21 cellular contexts compared by ENCODE assay signal in the genomic region with DNA sequence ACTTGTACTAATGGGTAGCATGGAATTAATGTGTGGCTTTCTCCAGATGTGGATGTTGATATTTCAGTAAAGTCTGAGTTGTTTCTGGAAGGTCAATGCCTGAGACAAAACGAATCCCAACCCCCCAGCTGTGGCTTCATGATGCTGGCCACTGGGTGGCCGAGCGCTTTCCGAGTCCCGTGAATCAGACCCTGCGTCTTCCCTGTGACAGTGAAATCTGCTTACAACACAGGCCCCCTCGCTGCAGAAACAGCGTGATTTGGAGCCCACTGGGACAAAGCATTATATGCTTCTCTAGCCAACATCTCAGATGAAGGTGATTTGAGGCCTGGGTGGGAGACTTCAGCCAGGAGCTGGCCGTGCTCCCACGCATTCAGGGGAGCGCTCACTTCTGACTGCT.
DNase-seq lines count a peak whose midpoint lies in the region; ATAC-seq, FAIRE-seq and TF ChIP-seq lines count a peak whose summit lies in the region.
"Had no signal": no experiment of that assay in that cellular context is flagged by ENCODE, and none has a peak within 500 bp of the region (broad histone marks: within the 10 kb centered on the region; RNA-seq: fewer than 3 reads in every experiment).

No MANE protein-coding gene starts in this region.

- TF ChIP-seq POLR2A in HepG2 (IDR thresholded peaks at IDR 0.05; ENCODE audit: insufficient read depth in 1 of 2, low read depth in 2 of 2, low read length in 2 of 2), result no peak

- no peaks in the 10 kb centered on the region for H3K4me1 ChIP-seq in Loucy (ENCODE audit: insufficient read depth, low read length, poor library complexity, severe bottlenecking)
- H3K4me1 ChIP-seq in HepG2 (ENCODE audit: insufficient read depth, low read length), result no peaks in the 10 kb centered on the region
- H3K4me1 ChIP-seq in OCI-LY7 (ENCODE audit: insufficient read depth, low read length, poor library complexity, severe bottlenecking), result no peaks in the 10 kb centered on the region
- H3K4me1 ChIP-seq: esophagus muscularis mucosa, prostate gland had no signal

- DNase-seq in caudate nucleus (lab: John Stamatoyannopoulos, UW) (peak in 19 of 61 donors; percentile 14 to 54 (median 28)), HepG2 (ENCODE audit: low spot score) (no peak), type B pancreatic cell (ENCODE audit: extremely low spot score, unreplicated experiment) (no peak), OCI-LY7 (ENCODE audit: low spot score) (no peak)
- no peak for DNase-seq in activated CD4-positive, CD25-positive, alpha-beta regulatory T cell treated with anti-CD3 and anti-CD28 coated beads, Interleukin-2, amount 50 U/mL, for 72 hours
- DNase-seq: activated CD8-positive, alpha-beta T cell treated with anti-CD3 and anti-CD28 coated beads, Interleukin-2, amount 10 ng/mL, durations not matched to agents 7 days and 5 days; activated naive CD8-positive, alpha-beta T cell treated with anti-CD3 and anti-CD28 coated beads, Interleukin-2, amount 10 ng/mL, durations not matched to agents 7 days and 5 days; naive thymus-derived CD8-positive, alpha-beta T cell; NCI-H1694 treated with DMSO at 0.1 percent for 48 hours; NCI-H226; small intestine; stimulated activated CD8-positive, alpha-beta memory T cell treated with anti-CD3 and anti-CD28 coated beads, Interleukin-4, amount 100 ng/mL, for 48 hours; SW 1271 had no signal

- H3K27ac ChIP-seq in caudate nucleus (ENCODE audit: low read depth, low read length) (peak overlapping the region; percentile 31), HepG2 (ENCODE audit: extremely low read length, insufficient read depth, low read length) (no peak overlapping the region), OCI-LY7 (ENCODE audit: low read depth, low read length, poor library complexity, severe bottlenecking) (no peak overlapping the region)
- H3K27ac ChIP-seq: esophagus muscularis mucosa, prostate gland had no signal

- H3K4me1 Mint-ChIP-seq in type B pancreatic cell (ENCODE audit: unreplicated experiment), result peaks cover 7% of the 10 kb centered on the region
- H3K4me1 Mint-ChIP-seq: activated naive CD8-positive, alpha-beta T cell treated with anti-CD3 and anti-CD28 coated beads, Interleukin-2, amount 10 ng/mL, durations not matched to agents 7 days and 5 days; B cell had no signal

- no peak overlapping the region for H3K27ac Mint-ChIP-seq in type B pancreatic cell
- H3K27ac Mint-ChIP-seq: activated CD8-positive, alpha-beta T cell treated with anti-CD3 and anti-CD28 coated beads, Interleukin-2, amount 10 ng/mL, durations not matched to agents 7 days and 5 days; activated naive CD8-positive, alpha-beta T cell treated with anti-CD3 and anti-CD28 coated beads, Interleukin-2, amount 10 ng/mL, durations not matched to agents 7 days and 5 days; B cell had no signal

- H3K9ac ChIP-seq in Loucy (ENCODE audit: low read depth, low read length, poor library complexity, severe bottlenecking) (no peak overlapping the region), HepG2 (ENCODE audit: insufficient read depth, low read depth, low read length) (no peak overlapping the region)

- TF ChIP-seq EP300 in HepG2 (IDR thresholded peaks at IDR 0.05; ENCODE audit: low read depth in 2 of 2, low read length in 2 of 2) (no peak), HepG2 (CRISPR knock-in tag; IDR thresholded peaks at IDR 0.05; ENCODE audit: borderline replicate concordance) (no peak)

- 6% methylated on average over 7 of the region's 11 CpGs for WGBS in HepG2 (ENCODE audit: low lambda C conversion rate)

- no peaks in the 10 kb centered on the region for H3K27me3 ChIP-seq in Loucy (ENCODE audit: insufficient read depth, low read length, poor library complexity, severe bottlenecking)
- H3K27me3 ChIP-seq in HepG2 (ENCODE audit: control insufficient read depth in 1 of 2, insufficient read depth in 2 of 2, low read length in 2 of 2), result peaks cover 16 to 86% of the 10 kb centered on the region in 2 experiments

- peaks cover 11% of the 10 kb centered on the region for H3K27me3 Mint-ChIP-seq in type B pancreatic cell

- ATAC-seq in HepG2 (peak; percentile 69), GM19328 (IDR thresholded peaks at IDR 0.05; ENCODE audit: unreplicated experiment) (no peak)
- ATAC-seq: activated CD8-positive, alpha-beta T cell treated with anti-CD3 and anti-CD28 coated beads, Interleukin-2, amount 10 ng/mL, durations not matched to agents 7 days and 5 days; naive thymus-derived CD8-positive, alpha-beta T cell had no signal

- no peaks in the 10 kb centered on the region for H3F3A ChIP-seq in Loucy (ENCODE audit: low read depth)

- no peaks in the 10 kb centered on the region for H3K36me3 ChIP-seq in Loucy (ENCODE audit: insufficient read depth, low read length)
- H3K36me3 ChIP-seq in HepG2 (replicated peaks in 1 of 2; ENCODE audit: control insufficient read depth in 1 of 2, insufficient read depth in 2 of 2, low read length in 2 of 2), result no peaks in the 10 kb centered on the region
- no peaks in the 10 kb centered on the region for H3K36me3 ChIP-seq in OCI-LY7 (ENCODE audit: insufficient read depth, low read length)
- H3K36me3 ChIP-seq: esophagus muscularis mucosa, prostate gland had no signal

- no peak for TF ChIP-seq RAD21 in HepG2 (CRISPR knock-in tag; IDR thresholded peaks at IDR 0.05)

- no peaks in the 10 kb centered on the region for H3K36me3 Mint-ChIP-seq in type B pancreatic cell
- H3K36me3 Mint-ChIP-seq: activated naive CD8-positive, alpha-beta T cell treated with anti-CD3 and anti-CD28 coated beads, Interleukin-2, amount 10 ng/mL, durations not matched to agents 7 days and 5 days; naive thymus-derived CD8-positive, alpha-beta T cell had no signal

- H4K20me1 ChIP-seq in Loucy (ENCODE audit: insufficient read depth, low read length, poor library complexity, severe bottlenecking), result no peaks in the 10 kb centered on the region
- no peaks in the 10 kb centered on the region for H4K20me1 ChIP-seq in HepG2 (ENCODE audit: insufficient read depth, low read length)
- no peaks in the 10 kb centered on the region for H4K20me1 ChIP-seq in OCI-LY7 (ENCODE audit: insufficient read depth, low read length)

- no peak overlapping the region for H3K4me3 Mint-ChIP-seq in type B pancreatic cell
- H3K4me3 Mint-ChIP-seq: activated CD8-positive, alpha-beta T cell treated with anti-CD3 and anti-CD28 coated beads, Interleukin-2, amount 10 ng/mL, durations not matched to agents 7 days and 5 days; activated naive CD8-positive, alpha-beta T cell treated with anti-CD3 and anti-CD28 coated beads, Interleukin-2, amount 10 ng/mL, durations not matched to agents 7 days and 5 days; B cell had no signal

- H3K79me2 ChIP-seq in Loucy (ENCODE audit: insufficient read depth, low read length) (no peaks in the 10 kb centered on the region), HepG2 (ENCODE audit: insufficient read depth, low read length) (no peaks in the 10 kb centered on the region), OCI-LY7 (ENCODE audit: insufficient read depth, low read depth, low read length) (no peaks in the 10 kb centered on the region)

- in situ Hi-C loops in HepG2 (cut with HindIII; ENCODE audit: extremely low pct_ligation_motif_present, low pct_unique_long_range_greater_than_20kb), result no loop called here

- BruUV-seq in HepG2 (replicated peaks; lab: Mats Ljungman, UMichigan) (no TSS peak), OCI-LY7 (replicated peaks; lab: Mats Ljungman, UMichigan) (no TSS peak)

- no peaks in the 10 kb centered on the region for H3K9me3 ChIP-seq in Loucy (ENCODE audit: insufficient read depth, low read depth, low read length)
- H3K9me3 ChIP-seq in HepG2 (ENCODE audit: low read length), result no peaks in the 10 kb centered on the region
- H3K9me3 ChIP-seq in OCI-LY7 (ENCODE audit: low read length), result no peaks in the 10 kb centered on the region
- H3K9me3 ChIP-seq: esophagus muscularis mucosa, prostate gland had no signal

- H2AFZ ChIP-seq in Loucy (ENCODE audit: low read length) (no peak overlapping the region), HepG2 (ENCODE audit: low read length) (no peak overlapping the region), OCI-LY7 (ENCODE audit: low read length) (no peak overlapping the region)

- no peaks in the 10 kb centered on the region for H3K9me3 Mint-ChIP-seq in type B pancreatic cell
- H3K9me3 Mint-ChIP-seq: activated naive CD8-positive, alpha-beta T cell treated with anti-CD3 and anti-CD28 coated beads, Interleukin-2, amount 10 ng/mL, durations not matched to agents 7 days and 5 days; naive thymus-derived CD8-positive, alpha-beta T cell had no signal

- no peaks in the 10 kb centered on the region for H3K9me2 ChIP-seq in Loucy (replicated peaks; ENCODE audit: low read depth, low read length)
- no peaks in the 10 kb centered on the region for H3K9me2 ChIP-seq in OCI-LY7 (ENCODE audit: insufficient read depth, low read length)

- intact Hi-C loops in HepG2 (cut with micrococcal nuclease; ENCODE audit: unreplicated experiment), result no loop called here
- intact Hi-C loops in OCI-LY7 (cut with micrococcal nuclease; ENCODE audit: unreplicated experiment), result no loop called here

- H3K4me3 ChIP-seq in Loucy (ENCODE audit: low read length, poor library complexity, severe bottlenecking), result no peak overlapping the region
- no peak overlapping the region for H3K4me3 ChIP-seq in HepG2 (replicated peaks in 1 of 3; ENCODE audit: insufficient read depth in 1 of 3, low read depth in 2 of 3, low read length in 3 of 3)
- no peak overlapping the region for H3K4me3 ChIP-seq in OCI-LY7 (ENCODE audit: low read depth, low read length, poor library complexity, severe bottlenecking)
- H3K4me3 ChIP-seq: esophagus muscularis mucosa, prostate gland had no signal

- TF ChIP-seq CTCF in Loucy (conservative IDR thresholded peaks at IDR 0.05; ENCODE audit: low read length) (0 out of 2 replicates have a peak, but pooled peaks have one; percentile 8), HepG2 (CRISPR knock-in tag; IDR thresholded peaks at IDR 0.05) (no peak), type B pancreatic cell (conservative IDR thresholded peaks at IDR 0.05) (peak; percentile 58), OCI-LY7 (conservative IDR thresholded peaks at IDR 0.05; ENCODE audit: low read length) (no peak)

- no peak for FAIRE-seq in HepG2 (lab: Jason Lieb, UNC)
- FAIRE-seq: bronchial epithelial cell, GM12891, islet of Langerhans, small intestine had no signal

- H3K4me2 ChIP-seq in Loucy (ENCODE audit: low read depth, low read length, poor library complexity, severe bottlenecking) (no peak overlapping the region), HepG2 (ENCODE audit: low read depth, low read length) (no peak overlapping the region), OCI-LY7 (ENCODE audit: low read length) (no peak overlapping the region)

- CTCF ChIA-PET in HepG2 (lab: Yijun Ruan, JAX; ENCODE audit: low intra/inter-chr PET ratio, low total read pairs) (no interaction called here), OCI-LY7 (lab: Charles Lee; ENCODE audit: unreplicated experiment) (no interaction called here)

- POLR2A ChIA-PET in HepG2 (lab: Yijun Ruan, JAX), result no interaction called here
- POLR2A ChIA-PET in OCI-LY7 (lab: Charles Lee), result no interaction called here

TF ChIP-seq in HepG2, 621 proteins besides CTCF, POLR2A, EP300 and RAD21 (continues in another document):
- no peak for TF ChIP-seq ZNF724P (CRISPR knock-in tag; IDR thresholded peaks at IDR 0.05; ENCODE audit: borderline replicate concordance)
- no peak for TF ChIP-seq NFIC (IDR thresholded peaks at IDR 0.05; ENCODE audit: low read length)
- no peak for TF ChIP-seq MZF1 (CRISPR knock-in tag; IDR thresholded peaks at IDR 0.05; ENCODE audit: borderline replicate concordance)
- TF ChIP-seq SP5 (CRISPR knock-in tag; IDR thresholded peaks at IDR 0.05; ENCODE audit: borderline replicate concordance, low read depth), result no peak

Comparison
In these comparisons a context has a peak if more than half of its experiments do, and no peak if none do; other contexts are left out.
1. CTCF ChIP-seq: peak in Loucy (single experiment) and type B pancreatic cell (single experiment); none in HepG2 (single experiment) and OCI-LY7 (single experiment).